ENCODE assay signal across 17 cellular contexts in the genomic region with DNA sequence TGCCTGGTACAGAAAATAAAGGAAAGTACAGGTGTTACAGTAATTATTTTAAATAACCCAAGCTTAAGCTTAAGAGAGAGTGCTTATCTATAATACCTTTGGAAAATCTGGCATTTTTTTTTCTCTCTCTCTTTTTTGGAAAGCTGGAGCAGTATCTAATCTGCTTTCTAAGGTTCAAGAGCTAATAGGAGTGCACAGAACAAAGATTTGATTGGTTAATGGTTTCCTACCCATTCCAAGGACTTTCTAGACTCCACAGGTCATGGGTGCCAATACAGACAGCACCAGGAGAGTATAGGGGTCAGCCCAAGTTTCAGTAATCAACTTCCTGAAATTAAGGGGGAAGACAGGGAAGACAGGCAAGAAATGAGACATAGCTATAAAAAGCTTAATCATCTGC.
A peak's percentile ranks its signal among the peaks of the same experiment; 100 is the strongest.
DNase-seq lines count a peak whose midpoint lies in the region; ATAC-seq, FAIRE-seq and TF ChIP-seq lines count a peak whose summit lies in the region.
"Had no signal": no experiment of that assay in that cellular context is flagged by ENCODE, and none has a peak within 500 bp of the region (broad histone marks: within the 10 kb centered on the region; RNA-seq: fewer than 3 reads in every experiment).

No MANE protein-coding gene starts in this region.

- DNase-seq in D721Med (ENCODE audit: insufficient read length, low spot score) (no peak), PC-3 (no peak), progenitor cell of endocrine pancreas (ENCODE audit: low spot score, unreplicated experiment) (no peak), Caco-2 (no peak), GM23338 (ENCODE audit: low spot score) (no peak)
- DNase-seq: C1 segment of cervical spinal cord; CD4-positive, alpha-beta memory T cell; COR-L47; DMS53; DMS79 treated with DMSO at 0.1 percent for 48 hours; GF-D8; GOT3; HFFc6 had no signal

- no peaks in the 10 kb centered on the region for H3K9me2 ChIP-seq in PC-3 (replicated peaks; ENCODE audit: low read length)
- H3K9me2 ChIP-seq in GM23338 (ENCODE audit: insufficient read depth) = no peaks in the 10 kb centered on the region

- BruUV-seq in PC-3 (replicated peaks; lab: Mats Ljungman, UMichigan) = no TSS peak
- BruUV-seq in Caco-2 (replicated peaks; lab: Mats Ljungman, UMichigan) = no TSS peak

- H3K79me2 ChIP-seq in PC-3 (ENCODE audit: low read length) (no peaks in the 10 kb centered on the region), GM23338 (replicated peaks; ENCODE audit: insufficient read depth) (no peaks in the 10 kb centered on the region)

- H3K4me3 Mint-ChIP-seq in progenitor cell of endocrine pancreas (ENCODE audit: low read depth) (no peak overlapping the region), Caco-2 (ENCODE audit: unreplicated experiment) (no peak overlapping the region), GM23338 (no peak overlapping the region)
- H3K4me3 Mint-ChIP-seq: CD4-positive, alpha-beta memory T cell; HFFc6 had no signal

- H3K36me3 ChIP-seq in PC-3 (ENCODE audit: low read depth, low read length) (no peaks in the 10 kb centered on the region), Caco-2 (ENCODE audit: control insufficient read depth, insufficient read depth, low read length) (no peaks in the 10 kb centered on the region), GM23338 (ENCODE audit: insufficient read depth) (no peaks in the 10 kb centered on the region)
- H3K36me3 ChIP-seq: HAP-1 had no signal

- peaks cover 4% of the 10 kb centered on the region for H3K9me3 Mint-ChIP-seq in progenitor cell of endocrine pancreas (ENCODE audit: low read depth)
- no peaks in the 10 kb centered on the region for H3K9me3 Mint-ChIP-seq in Caco-2 (ENCODE audit: unreplicated experiment)
- no peaks in the 10 kb centered on the region for H3K9me3 Mint-ChIP-seq in GM23338
- H3K9me3 Mint-ChIP-seq: CD4-positive, alpha-beta memory T cell; HFFc6 had no signal

- H3K4me1 ChIP-seq in PC-3 (ENCODE audit: insufficient read depth, low read length) (peaks cover 21% of the 10 kb centered on the region), Caco-2 (no peaks in the 10 kb centered on the region), GM23338 (ENCODE audit: insufficient read depth) (peaks cover 9% of the 10 kb centered on the region)
- H3K4me1 ChIP-seq: HAP-1 had no signal

- H3K9me3 ChIP-seq in PC-3 (ENCODE audit: low read length) (no peaks in the 10 kb centered on the region), Caco-2 (no peaks in the 10 kb centered on the region)
- H3K9me3 ChIP-seq: HAP-1 had no signal

- POLR2A ChIA-PET in PC-3 (lab: Charles Lee; ENCODE audit: unreplicated experiment) = no interaction called here
- POLR2A ChIA-PET in Caco-2 (lab: Charles Lee) = no interaction called here

- intact Hi-C loops in PC-3 (cut with micrococcal nuclease) (no loop called here), Caco-2 (cut with micrococcal nuclease; ENCODE audit: unreplicated experiment) (loop anchor here (5.0 kb wide), 1 partner anchor 72 kb away; no protein-coding TSS in a partner anchor)

- H3K27ac ChIP-seq in PC-3 (ENCODE audit: low read length) (no peak overlapping the region), GM23338 (ENCODE audit: low read depth) (no peak overlapping the region)

- H3F3A ChIP-seq in PC-3 (ENCODE audit: low read length, unreplicated experiment) (no peaks in the 10 kb centered on the region), GM23338 (replicated peaks; ENCODE audit: low read depth) (no peaks in the 10 kb centered on the region)

- no peak overlapping the region for H3K9ac ChIP-seq in PC-3 (ENCODE audit: low read length)

- H3K36me3 Mint-ChIP-seq in progenitor cell of endocrine pancreas (ENCODE audit: insufficient read depth) (no peaks in the 10 kb centered on the region), Caco-2 (ENCODE audit: insufficient read depth, unreplicated experiment) (no peaks in the 10 kb centered on the region), GM23338 (ENCODE audit: low read depth) (no peaks in the 10 kb centered on the region)

- H3K4me3 ChIP-seq in PC-3 (ENCODE audit: low read length) (no peak overlapping the region), Caco-2 (ENCODE audit: low read depth, low read length) (no peak overlapping the region), GM23338 (no peak overlapping the region)
- H3K4me3 ChIP-seq: HAP-1 had no signal

- no peaks in the 10 kb centered on the region for H4K20me1 ChIP-seq in PC-3 (ENCODE audit: low read length)
- H4K20me1 ChIP-seq in GM23338 (replicated peaks; ENCODE audit: insufficient read depth) = no peaks in the 10 kb centered on the region

- peak; percentile 77 for FAIRE-seq in D721Med (lab: Jason Lieb, UNC)
- FAIRE-seq: GM18507, H54 had no signal

- H3K27ac Mint-ChIP-seq in progenitor cell of endocrine pancreas = peak overlapping the region; percentile 90
- H3K27ac Mint-ChIP-seq in Caco-2 (ENCODE audit: unreplicated experiment) = no peak overlapping the region
- no peak overlapping the region for H3K27ac Mint-ChIP-seq in GM23338
- H3K27ac Mint-ChIP-seq: CD4-positive, alpha-beta memory T cell; HFFc6 had no signal

- no peaks in the 10 kb centered on the region for H3K27me3 Mint-ChIP-seq in progenitor cell of endocrine pancreas
- no peaks in the 10 kb centered on the region for H3K27me3 Mint-ChIP-seq in Caco-2 (ENCODE audit: insufficient read depth, unreplicated experiment)
- peaks cover 3% of the 10 kb centered on the region for H3K27me3 Mint-ChIP-seq in GM23338 (ENCODE audit: insufficient read depth, low read depth, poor library complexity)
- H3K27me3 Mint-ChIP-seq: CD4-positive, alpha-beta memory T cell had no signal

- H3K27me3 ChIP-seq in PC-3 (ENCODE audit: low read length) (no peaks in the 10 kb centered on the region), Caco-2 (replicated peaks; ENCODE audit: control insufficient read depth, insufficient read depth, low read length) (no peaks in the 10 kb centered on the region), GM23338 (ENCODE audit: insufficient read depth) (no peaks in the 10 kb centered on the region)

- no peak for TF ChIP-seq CTCF in D721Med (IDR thresholded peaks at IDR 0.05; ENCODE audit: insufficient read depth, missing control alignments)
- TF ChIP-seq CTCF in PC-3 (conservative IDR thresholded peaks at IDR 0.05; ENCODE audit: low read depth, low read length) = no peak
- no peak for TF ChIP-seq CTCF in progenitor cell of endocrine pancreas (IDR thresholded peaks at IDR 0.05; ENCODE audit: unreplicated experiment)
- TF ChIP-seq CTCF in Caco-2 (IDR thresholded peaks at IDR 0.05; ENCODE audit: insufficient read depth in 1 of 2, low read depth in 1 of 2, low read length in 1 of 2, severe bottlenecking in 1 of 2, unreplicated experiment in 1 of 2) = no peak
- no peak for TF ChIP-seq CTCF in GM23338 (conservative IDR thresholded peaks at IDR 0.05; ENCODE audit: low read depth in 2 of 2)

- ATAC-seq in PC-3 (peak; percentile 29), HG03095 (IDR thresholded peaks at IDR 0.05; ENCODE audit: unreplicated experiment) (no peak), GM23338 (no peak)

- CTCF ChIA-PET in PC-3 (lab: Charles Lee) (no interaction called here), Caco-2 (lab: Charles Lee) (no interaction called here)

- H3K4me1 Mint-ChIP-seq in progenitor cell of endocrine pancreas (ENCODE audit: low read depth) (peaks cover 57% of the 10 kb centered on the region), Caco-2 (ENCODE audit: low read depth, unreplicated experiment) (peaks cover 8% of the 10 kb centered on the region), GM23338 (peaks cover 17% of the 10 kb centered on the region; the same call in 2 of the 3 replicates)
- H3K4me1 Mint-ChIP-seq: CD4-positive, alpha-beta memory T cell had no signal

- H2AFZ ChIP-seq in PC-3 (ENCODE audit: low read length) (no peak overlapping the region), GM23338 (no peak overlapping the region)

- H3K4me2 ChIP-seq in PC-3 (ENCODE audit: low read length) (no peak overlapping the region), GM23338 (no peak overlapping the region)

TF ChIP-seq in GM23338, 12 proteins besides CTCF, POLR2A, EP300 and RAD21 (continues in another document):
- no peak for TF ChIP-seq POLR2AphosphoS5 (IDR thresholded peaks at IDR 0.05; ENCODE audit: low read depth)
- TF ChIP-seq ZNF331 (CRISPR knock-in tag; IDR thresholded peaks at IDR 0.05; ENCODE audit: low read depth) = no peak
